ENCODE assay signal across 1 cellular context in genomic region chr19:17605761-17606745, GRCh38.
TF ChIP-seq lines count a peak whose summit lies in the region.

No MANE protein-coding gene starts in this region.

TF ChIP-seq in K562, 482 proteins besides CTCF, POLR2A, EP300 and RAD21 (continued from another document and continues in another):
- TF ChIP-seq MYBL2 (IDR thresholded peaks at IDR 0.05; ENCODE audit: low read depth): no peak
- TF ChIP-seq MYBL2 (CRISPR knock-in tag; IDR thresholded peaks at IDR 0.05; ENCODE audit: borderline replicate concordance): no peak
- no peak for TF ChIP-seq FOS (IDR thresholded peaks at IDR 0.05; ENCODE audit: extremely low read depth, insufficient read length)
- 0 out of 2 replicates have a peak, but pooled peaks have one; percentile 48 for TF ChIP-seq DMBX1 (CRISPR knock-in tag; IDR thresholded peaks at IDR 0.05; ENCODE audit: borderline replicate concordance)
- TF ChIP-seq ASH1L (IDR thresholded peaks at IDR 0.05; ENCODE audit: borderline replicate concordance, low read depth, partially characterized antibody): no peak
- peak; percentile 84; the same call in 1 of the 2 replicates for TF ChIP-seq JUN (IDR thresholded peaks at IDR 0.05; ENCODE audit: borderline replicate concordance, low read depth, low read length)
- peak; percentile 88; the same call in 1 of the 2 replicates for TF ChIP-seq JUN (CRISPR knock-in tag; IDR thresholded peaks at IDR 0.05; ENCODE audit: borderline replicate concordance)
- peak; percentile 93 for TF ChIP-seq TARDBP (IDR thresholded peaks at IDR 0.05)
- TF ChIP-seq CREB5 (CRISPR knock-in tag; IDR thresholded peaks at IDR 0.05): no peak
- 0 out of 2 replicates have a peak, but pooled peaks have one; percentile 28 for TF ChIP-seq ZNF644 (tag; IDR thresholded peaks at IDR 0.05; ENCODE audit: low read depth)
- TF ChIP-seq MAZ (CRISPR knock-in tag; conservative IDR thresholded peaks at IDR 0.05 in 1 of 2, IDR thresholded peaks at IDR 0.05 in 1 of 2): peak in 1 of 2 experiments; percentile 81
- peak; percentile 99 for TF ChIP-seq CHD1 (IDR thresholded peaks at IDR 0.05; ENCODE audit: low read length)
- no peak for TF ChIP-seq SIX5 (IDR thresholded peaks at IDR 0.05; ENCODE audit: borderline replicate concordance in 1 of 2, insufficient read depth in 1 of 2, low read depth in 1 of 2, low read length in 2 of 2)
- TF ChIP-seq ZNF668 (CRISPR knock-in tag; IDR thresholded peaks at IDR 0.05): no peak
- peak; percentile 83; the same call in 1 of the 2 replicates for TF ChIP-seq SAFB (IDR thresholded peaks at IDR 0.05; ENCODE audit: borderline replicate concordance, low read depth, low read length)
- TF ChIP-seq U2AF1 (optimal IDR thresholded peaks at IDR 0.05; ENCODE audit: low read depth, low read length): peak; percentile 65
- no peak for TF ChIP-seq ZNF717 (CRISPR knock-in tag; IDR thresholded peaks at IDR 0.05)
- TF ChIP-seq ZBTB17 (CRISPR knock-in tag; IDR thresholded peaks at IDR 0.05): peak; percentile 73; the same call in 1 of the 2 replicates
- TF ChIP-seq BHLHE40 (IDR thresholded peaks at IDR 0.05; ENCODE audit: low read length): peak; percentile 82
- TF ChIP-seq LEF1 (IDR thresholded peaks at IDR 0.05): no peak
- peak; percentile 71 for TF ChIP-seq RBBP5 (IDR thresholded peaks at IDR 0.05; ENCODE audit: borderline replicate concordance, insufficient read depth, low read length, poor library complexity, severe bottlenecking)
- TF ChIP-seq ZNF133 (CRISPR knock-in tag; IDR thresholded peaks at IDR 0.05): no peak
- no peak for TF ChIP-seq CUX1 (CRISPR knock-in tag; IDR thresholded peaks at IDR 0.05)
- no peak for TF ChIP-seq RBM22 (IDR thresholded peaks at IDR 0.05; ENCODE audit: low read depth, low read length, poor library complexity, severe bottlenecking)
- TF ChIP-seq JUND (IDR thresholded peaks at IDR 0.05; ENCODE audit: borderline replicate concordance, low read depth, low read length): peak; percentile 57
- peak; percentile 48; the same call in 1 of the 3 replicates for TF ChIP-seq JUND (tag; IDR thresholded peaks at IDR 0.05; ENCODE audit: borderline replicate concordance, low read depth, low read length)
- peak; percentile 16; the same call in 1 of the 2 replicates for TF ChIP-seq MXI1 (IDR thresholded peaks at IDR 0.05; ENCODE audit: low read depth, low read length)
- TF ChIP-seq ZNF175 (CRISPR knock-in tag; IDR thresholded peaks at IDR 0.05; ENCODE audit: low read depth): peak; percentile 67; the same call in 1 of the 2 replicates
- TF ChIP-seq ZNF143 (CRISPR knock-in tag; IDR thresholded peaks at IDR 0.05): peak; percentile 57; the same call in 1 of the 2 replicates
- peak; percentile 72 for TF ChIP-seq PCBP1 (IDR thresholded peaks at IDR 0.05; ENCODE audit: low read depth, low read length, poor library complexity, severe bottlenecking)
- no peak for TF ChIP-seq ZNF398 (CRISPR knock-in tag; IDR thresholded peaks at IDR 0.05)
- TF ChIP-seq FIP1L1 (IDR thresholded peaks at IDR 0.05; ENCODE audit: low read depth, low read length, poor library complexity, severe bottlenecking): peak; percentile 90
- TF ChIP-seq ZBTB12 (CRISPR knock-in tag; IDR thresholded peaks at IDR 0.05): peak; percentile 36; the same call in 1 of the 2 replicates
- TF ChIP-seq ZNF583 (CRISPR knock-in tag; IDR thresholded peaks at IDR 0.05): peak; percentile 27; the same call in 1 of the 2 replicates
- no peak for TF ChIP-seq ZNF436 (CRISPR knock-in tag; IDR thresholded peaks at IDR 0.05)
- peak; percentile 94 for TF ChIP-seq NR2C1 (IDR thresholded peaks at IDR 0.05)
- TF ChIP-seq NR2C1 (tag; IDR thresholded peaks at IDR 0.05): peak; percentile 91
- TF ChIP-seq HMGXB4 (CRISPR knock-in tag; IDR thresholded peaks at IDR 0.05): peak; percentile 97
